ENCODE assay signal across 23 cellular contexts in the genomic region with DNA sequence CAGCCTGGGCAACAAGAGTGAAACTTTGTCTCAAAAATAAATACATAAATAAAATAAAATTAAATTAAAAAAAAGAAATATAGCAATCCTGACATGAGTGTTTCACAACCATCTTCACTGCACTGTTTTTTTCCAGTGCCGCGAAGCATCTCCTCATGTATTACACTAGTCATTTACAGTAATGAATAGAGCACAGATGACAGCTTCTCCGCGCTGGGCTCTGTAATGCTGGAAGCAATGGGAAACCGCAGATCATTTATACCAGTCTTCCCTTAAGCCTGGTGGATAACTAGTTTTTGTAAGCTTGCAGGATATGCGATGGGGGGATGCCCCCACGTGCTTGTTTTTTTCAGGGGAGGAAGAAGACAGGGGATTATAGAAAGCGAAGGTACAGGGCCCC.
DNase-seq lines count a peak whose midpoint lies in the region; ATAC-seq and TF ChIP-seq lines count a peak whose summit lies in the region.
"Had no signal": no experiment of that assay in that cellular context is flagged by ENCODE, and none has a peak within 500 bp of the region (broad histone marks: within the 10 kb centered on the region; RNA-seq: fewer than 3 reads in every experiment).

No MANE protein-coding gene starts in this region.

- intact Hi-C loops in spleen (cut with DNase I; ENCODE audit: low total_unique reads), result no loop called here

- ATAC-seq in HG03520 (IDR thresholded peaks at IDR 0.05; ENCODE audit: unreplicated experiment) (no peak), GM21367 (IDR thresholded peaks at IDR 0.05; ENCODE audit: unreplicated experiment) (no peak)
- ATAC-seq: A549 had no signal

- H3K9me3 Mint-ChIP-seq in endothelial cell (ENCODE audit: unreplicated experiment), result no peaks in the 10 kb centered on the region
- H3K9me3 Mint-ChIP-seq in nephron progenitor cell, result no peaks in the 10 kb centered on the region
- H3K9me3 Mint-ChIP-seq: CD14-positive monocyte; CD4-positive, alpha-beta T cell; CD8-positive, alpha-beta memory T cell had no signal

- H3K9me3 ChIP-seq in spleen, result no peaks in the 10 kb centered on the region
- H3K9me3 ChIP-seq: BE2C had no signal

- H3K36me3 Mint-ChIP-seq in endothelial cell (ENCODE audit: low read depth, unreplicated experiment) (no peaks in the 10 kb centered on the region), nephron progenitor cell (ENCODE audit: low read depth) (no peaks in the 10 kb centered on the region)
- H3K36me3 Mint-ChIP-seq: CD14-positive monocyte; CD8-positive, alpha-beta memory T cell had no signal

- 60 to 85% (median 74%) methylated on average over 8 of the region's 8 CpGs for WGBS in spleen, 5 donors

- H3K4me1 Mint-ChIP-seq in endothelial cell (ENCODE audit: unreplicated experiment) (peaks cover 39% of the 10 kb centered on the region), nephron progenitor cell (no peaks in the 10 kb centered on the region)
- H3K4me1 Mint-ChIP-seq: CD14-positive monocyte; CD8-positive, alpha-beta memory T cell had no signal

- TF ChIP-seq CTCF in endothelial cell (IDR thresholded peaks at IDR 0.05; ENCODE audit: unreplicated experiment) (no peak), nephron progenitor cell (IDR thresholded peaks at IDR 0.05) (no peak), spleen (IDR thresholded peaks at IDR 0.05 in 8 of 11, conservative IDR thresholded peaks at IDR 0.05 in 3 of 11) (no peak)

- no peaks in the 10 kb centered on the region for H3K36me3 ChIP-seq in spleen
- H3K36me3 ChIP-seq: BE2C; BLaER1 treated with 17β-estradiol and CSF1 and Interleukin-3, amounts not matched to agents 10 nM and 100 nM had no signal

- H3K27ac Mint-ChIP-seq in endothelial cell (ENCODE audit: unreplicated experiment) (peak overlapping the region; percentile 79), nephron progenitor cell (peak overlapping the region; percentile 14)
- H3K27ac Mint-ChIP-seq: CD14-positive monocyte; CD4-positive, alpha-beta T cell had no signal

- H3K4me3 ChIP-seq in spleen, result no peak overlapping the region
- H3K4me3 ChIP-seq: A549; BLaER1 treated with 17β-estradiol and CSF1 and Interleukin-3, amounts not matched to agents 10 nM and 100 nM; GM23248 had no signal

- no peaks in the 10 kb centered on the region for H3K27me3 Mint-ChIP-seq in endothelial cell (ENCODE audit: unreplicated experiment)
- H3K27me3 Mint-ChIP-seq in nephron progenitor cell (ENCODE audit: low read depth, poor library complexity), result peaks cover 56% of the 10 kb centered on the region

- TF ChIP-seq POLR2A in spleen (IDR thresholded peaks at IDR 0.05), result no peak

- peak overlapping the region in 6 of 8 donors; percentile 30 to 61 (median 51) for H3K27ac ChIP-seq in spleen
- H3K27ac ChIP-seq: A549; BLaER1 treated with 17β-estradiol and CSF1 and Interleukin-3, amounts not matched to agents 10 nM and 100 nM; GM23248 had no signal

- H3K4me3 Mint-ChIP-seq in endothelial cell (ENCODE audit: unreplicated experiment), result no peak overlapping the region
- H3K4me3 Mint-ChIP-seq in nephron progenitor cell, result no peak overlapping the region
- H3K4me3 Mint-ChIP-seq: CD14-positive monocyte; CD4-positive, alpha-beta T cell; CD8-positive, alpha-beta memory T cell had no signal

- peaks cover 4 to 33% (median 11%) of the 10 kb centered on the region in 6 donors for H3K4me1 ChIP-seq in spleen
- H3K4me1 ChIP-seq: A549, BE2C had no signal

- DNase-seq in COLO829 (ENCODE audit: low spot score), result peak; percentile 47
- no peak for DNase-seq in endothelial cell (ENCODE audit: low spot score)
- no peak for DNase-seq in nephron progenitor cell
- no peak for DNase-seq in spleen
- no peak for DNase-seq in NCI-H1417 (lab: John Stamatoyannopoulos, UW)
- DNase-seq: 8988T; ACHN; AML-193; BE2C; Calu3; CD4-positive, alpha-beta T cell; CD8-positive, alpha-beta memory T cell; COR-L47; DMS53; DMS79 treated with DMSO at 0.1 percent for 48 hours; GF-D8; HCEC 1CT had no signal

- H3K27me3 ChIP-seq in spleen (replicated peaks in 1 of 7), result peaks cover 0 to 18% (median 0%) of the 10 kb centered on the region in 7 donors
- H3K27me3 ChIP-seq: BE2C; BLaER1 treated with 17β-estradiol and CSF1 and Interleukin-3, amounts not matched to agents 10 nM and 100 nM had no signal
